8 cellular contexts compared by ENCODE assay signal in genomic region chr12:94134226-94134795, GRCh38. TPM values are rescaled to one million over a fixed set of nuclear protein-coding genes. Genes with fewer than 3 reads are reported as not detected.
DNase-seq lines count a peak whose midpoint lies in the region; ATAC-seq and TF ChIP-seq lines count a peak whose summit lies in the region.

No MANE protein-coding gene starts in this region.

- H3K27me3 ChIP-seq in H7 (ENCODE audit: control insufficient read depth, insufficient read depth, low read length) (no peaks in the 10 kb centered on the region), parathyroid adenoma (ENCODE audit: control insufficient read depth, insufficient read depth, low read length) (no peaks in the 10 kb centered on the region)

- H3K79me2 ChIP-seq in parathyroid adenoma: no peaks in the 10 kb centered on the region

- no peaks in the 10 kb centered on the region for H3K9me3 ChIP-seq in parathyroid adenoma (ENCODE audit: control insufficient read depth, low read length)

- no peak overlapping the region for H3K27ac ChIP-seq in parathyroid adenoma

- peak; percentile 69 for TF ChIP-seq CTCF in fibroblast of villous mesenchyme (IDR thresholded peaks at IDR 0.05; ENCODE audit: insufficient read depth, low read depth, low read length)
- peak; percentile 87 for TF ChIP-seq CTCF in parathyroid adenoma (IDR thresholded peaks at IDR 0.05)

- H3K36me3 ChIP-seq in H7 (replicated peaks; ENCODE audit: control insufficient read depth, insufficient read depth, low read length) (no peaks in the 10 kb centered on the region), parathyroid adenoma (ENCODE audit: control insufficient read depth, insufficient read depth, low read length) (no peaks in the 10 kb centered on the region)

- no peak overlapping the region for H3K4me3 ChIP-seq in H7 (ENCODE audit: insufficient read depth, low read depth, low read length)
- H3K4me3 ChIP-seq in fibroblast of villous mesenchyme (ENCODE audit: low read depth, low read length): no peak overlapping the region
- H3K4me3 ChIP-seq in parathyroid adenoma (ENCODE audit: low read depth, low read length): no peak overlapping the region

- no peak overlapping the region for H3K4me2 ChIP-seq in parathyroid adenoma (ENCODE audit: low read length)

- DNase-seq in NCI-H2107 treated with DMSO at 0.1 percent for 48 hours (lab: John Stamatoyannopoulos, UW; ENCODE audit: unreplicated experiment) (peak; percentile 56), NCI-H2107 (lab: John Stamatoyannopoulos, UW) (no peak), H7 (peak; percentile 55), NCI-H1694 treated with DMSO at 0.1 percent for 48 hours (lab: John Stamatoyannopoulos, UW) (peak; percentile 38), fibroblast of villous mesenchyme (ENCODE audit: low read depth) (peak; percentile 72)
- peak; percentile 42 for DNase-seq in activated CD4-positive, alpha-beta T cell treated with anti-CD3 and anti-CD28 coated beads for 48 hours

- H2AFZ ChIP-seq in parathyroid adenoma: no peak overlapping the region

- no peak for ATAC-seq in HG02678 (IDR thresholded peaks at IDR 0.05; ENCODE audit: unreplicated experiment)

- H3K4me1 ChIP-seq in parathyroid adenoma: no peaks in the 10 kb centered on the region

- no peak overlapping the region for H3K9ac ChIP-seq in parathyroid adenoma

RNA-seq across cellular contexts. Expression of gene PLXNC1, which starts 14.1 kb away (rescaled TPM):
- 0.67 and 1.2 TPM in 2 replicates for total RNA-seq in H7 (2014; rRNA removed; shearing (Covaris generic))
- 0.86 and 0.97 TPM in 2 replicates for total RNA-seq in fibroblast of villous mesenchyme
